In genomic region chr10:87083576-87084290, GRCh38 we compare ENCODE assay signal across 8 cellular contexts. TPM values are rescaled to one million over a fixed set of nuclear protein-coding genes. Genes with fewer than 3 reads are reported as not detected.
DNase-seq lines count a peak whose midpoint lies in the region; ATAC-seq and TF ChIP-seq lines count a peak whose summit lies in the region.
"Not testable (repeated sequence)": the region's sequence is repeated elsewhere in the genome, so short reads cannot be mapped to it uniquely, and the experiment has no call there.

No MANE protein-coding gene starts in this region.

- H3K36me3 ChIP-seq in heart right ventricle, upper lobe of right lung: not testable (repeated sequence)
- peaks cover 2 to 41% of the 10 kb centered on the region in 2 donors for H3K36me3 ChIP-seq in neuronal stem cell (replicated peaks in 1 of 2; ENCODE audit: control insufficient read depth in 2 of 2, insufficient read depth in 2 of 2, low read length in 2 of 2)

- not testable (repeated sequence) for TF ChIP-seq CTCF in chondrocyte (IDR thresholded peaks at IDR 0.05); heart right ventricle (IDR thresholded peaks at IDR 0.05); upper lobe of right lung (IDR thresholded peaks at IDR 0.05)

- H3K79me1 ChIP-seq in neuronal stem cell (ENCODE audit: low read depth, low read length): not testable (repeated sequence)

- H3K4me3 ChIP-seq in heart right ventricle; neuronal stem cell (ENCODE audit: low read length in 2 of 2); upper lobe of right lung: not testable (repeated sequence)

- peaks cover 47% of the 10 kb centered on the region for H3K4me1 Mint-ChIP-seq in activated CD8-positive, alpha-beta memory T cell treated with anti-CD3 and anti-CD28 coated beads, Interleukin-2, amount 10 ng/mL, durations not matched to agents 7 days and 5 days
- peaks cover 42% of the 10 kb centered on the region for H3K4me1 Mint-ChIP-seq in chondrocyte (ENCODE audit: low read depth)

- not testable (repeated sequence) for H3K27me3 ChIP-seq in heart right ventricle; neuronal stem cell (ENCODE audit: control insufficient read depth in 3 of 3, insufficient read depth in 3 of 3, low read depth in 1 of 3, low read length in 3 of 3); upper lobe of right lung

- ATAC-seq in GM18520 (IDR thresholded peaks at IDR 0.05; ENCODE audit: unreplicated experiment) (peak; percentile 26), HG02884 (IDR thresholded peaks at IDR 0.05; ENCODE audit: unreplicated experiment) (peak; percentile 30), heart right ventricle (peak in 7 of 8 donors; percentile 55 to 81 (median 65)), upper lobe of right lung (peak; percentile 50)
- peak; percentile 68 for ATAC-seq in activated CD8-positive, alpha-beta memory T cell treated with anti-CD3 and anti-CD28 coated beads, Interleukin-2, amount 10 ng/mL, durations not matched to agents 7 days and 5 days

- H2AFZ ChIP-seq in neuronal stem cell (ENCODE audit: low read length): not testable (repeated sequence)

- H3K27ac ChIP-seq in heart right ventricle (peak overlapping the region in 7 of 10 donors; percentile 9 to 62 (median 44)), neuronal stem cell (replicated peaks; ENCODE audit: low read length) (peak overlapping the region; percentile 8), upper lobe of right lung (peak overlapping the region; percentile 56)

- H3K9ac ChIP-seq in neuronal stem cell (ENCODE audit: low read depth, low read length, poor library complexity): not testable (repeated sequence)

- not testable (repeated sequence) for H3K9me3 ChIP-seq in heart right ventricle, upper lobe of right lung
- peaks cover 3 to 11% of the 10 kb centered on the region in 2 donors for H3K9me3 ChIP-seq in neuronal stem cell (replicated peaks in 1 of 2; ENCODE audit: control insufficient read depth in 2 of 2, insufficient read depth in 1 of 2, low read depth in 1 of 2, low read length in 2 of 2)

- peaks cover 3 to 44% (median 20%) of the 10 kb centered on the region in 9 donors for H3K4me1 ChIP-seq in heart right ventricle
- H3K4me1 ChIP-seq in neuronal stem cell (ENCODE audit: control insufficient read depth in 2 of 2, insufficient read depth in 1 of 2, low read depth in 1 of 2, low read length in 2 of 2): not testable (repeated sequence)
- peaks cover 26% of the 10 kb centered on the region for H3K4me1 ChIP-seq in upper lobe of right lung

- intact Hi-C loops in heart right ventricle (cut with DNase I); upper lobe of right lung (cut with DNase I): not testable (repeated sequence)

- H3K14ac ChIP-seq in neuronal stem cell (ENCODE audit: low read length): not testable (repeated sequence)

- DNase-seq in NCI-H69 (lab: John Stamatoyannopoulos, UW): peak; percentile 74
- peak; percentile 42 for DNase-seq in activated CD8-positive, alpha-beta memory T cell treated with anti-CD3 and anti-CD28 coated beads, Interleukin-2, amount 10 ng/mL, durations not matched to agents 7 days and 5 days
- not testable (repeated sequence) for DNase-seq in chondrocyte (ENCODE audit: low spot score); heart right ventricle; neuronal stem cell (ENCODE audit: low spot score); upper lobe of right lung

- H2BK120ac ChIP-seq in neuronal stem cell (ENCODE audit: low read depth, low read length): not testable (repeated sequence)

- H3K18ac ChIP-seq in neuronal stem cell (ENCODE audit: low read length): not testable (repeated sequence)

- not testable (repeated sequence) for H3K4ac ChIP-seq in neuronal stem cell (ENCODE audit: low read length)

- not testable (repeated sequence) for H3K9me3 Mint-ChIP-seq in activated CD8-positive, alpha-beta memory T cell treated with anti-CD3 and anti-CD28 coated beads, Interleukin-2, amount 10 ng/mL, durations not matched to agents 7 days and 5 days (ENCODE audit: low read depth); chondrocyte (ENCODE audit: low read depth)

- peak overlapping the region; percentile 11 for H3K4me3 Mint-ChIP-seq in activated CD8-positive, alpha-beta memory T cell treated with anti-CD3 and anti-CD28 coated beads, Interleukin-2, amount 10 ng/mL, durations not matched to agents 7 days and 5 days
- H3K4me3 Mint-ChIP-seq in chondrocyte (ENCODE audit: unreplicated experiment): not testable (repeated sequence)

- not testable (repeated sequence) for H4K8ac ChIP-seq in neuronal stem cell (ENCODE audit: low read depth, low read length)

- H2BK5ac ChIP-seq in neuronal stem cell (ENCODE audit: low read length): not testable (repeated sequence)

- H3K23ac ChIP-seq in neuronal stem cell (ENCODE audit: low read depth, low read length, poor library complexity): not testable (repeated sequence)

- not testable (repeated sequence) for H3K4me2 ChIP-seq in neuronal stem cell (ENCODE audit: insufficient read depth, low read length, poor library complexity, severe bottlenecking)

- not testable (repeated sequence) for H2BK15ac ChIP-seq in neuronal stem cell (ENCODE audit: low read length)

- H3K27ac Mint-ChIP-seq in activated CD8-positive, alpha-beta memory T cell treated with anti-CD3 and anti-CD28 coated beads, Interleukin-2, amount 10 ng/mL, durations not matched to agents 7 days and 5 days: peak overlapping the region; percentile 81
- peak overlapping the region; percentile 98 for H3K27ac Mint-ChIP-seq in chondrocyte (ENCODE audit: unreplicated experiment)

- H4K91ac ChIP-seq in neuronal stem cell (ENCODE audit: low read depth, low read length, poor library complexity): not testable (repeated sequence)

- H3K27me3 Mint-ChIP-seq in activated CD8-positive, alpha-beta memory T cell treated with anti-CD3 and anti-CD28 coated beads, Interleukin-2, amount 10 ng/mL, durations not matched to agents 7 days and 5 days; chondrocyte (ENCODE audit: low read depth): not testable (repeated sequence)

- H2AK5ac ChIP-seq in neuronal stem cell (ENCODE audit: low read depth, low read length): not testable (repeated sequence)

- CTCF ChIA-PET in activated CD8-positive, alpha-beta memory T cell treated with anti-CD3 and anti-CD28 coated beads, Interleukin-2, amount 10 ng/mL, durations not matched to agents 7 days and 5 days (lab: Charles Lee): interaction anchor here (0.8 to 2.3 kb wide), 4 partner anchors 10 to 117 kb away, joined by 3 to 10 read pairs (median 4); partner anchors contain the start of gene GLUD1

- 58 to 61% methylated on average over 5 of the region's 5 CpGs for WGBS in heart right ventricle, 2 donors
- WGBS in neuronal stem cell (ENCODE audit: extremely low coverage in 2 of 2, insufficient read length in 2 of 2, insufficient replicate concordance in 1 of 2), 2 donors: no CpG with 5 or more reads among the region's 5 CpGs

- H2BK12ac ChIP-seq in neuronal stem cell (ENCODE audit: low read length): not testable (repeated sequence)

- H3K36me3 Mint-ChIP-seq in activated CD8-positive, alpha-beta memory T cell treated with anti-CD3 and anti-CD28 coated beads, Interleukin-2, amount 10 ng/mL, durations not matched to agents 7 days and 5 days: peaks cover 48% of the 10 kb centered on the region
- not testable (repeated sequence) for H3K36me3 Mint-ChIP-seq in chondrocyte (ENCODE audit: low read depth)

RNA-seq across cellular contexts. Expression of gene GLUD1, which starts 10.9 kb away (rescaled TPM):
- 100 to 1,000 TPM in 1 of 2 experiments, 10 to 100 TPM in 1; 85.8 to 111 TPM for total RNA-seq in activated CD8-positive, alpha-beta memory T cell treated with anti-CD3 and anti-CD28 coated beads, Interleukin-2, amount 10 ng/mL, durations not matched to agents 7 days and 5 days
- total RNA-seq in chondrocyte (90.7 to 98.7 TPM (median 94.1 TPM) in 3 replicates), heart right ventricle (100 to 1,000 TPM in 7 of 10 donors, 10 to 100 TPM in 3; 85.9 to 130 (median 119) TPM), upper lobe of right lung (120 TPM)
- 10 to 100 TPM; 38.0 to 66.8 TPM for polyA plus RNA-seq in heart right ventricle
- 78.6 TPM for polyA plus RNA-seq in neuronal stem cell (2013, experiment 1 of 2)
- 78.2 TPM for polyA plus RNA-seq in neuronal stem cell (2013, experiment 2 of 2)

RNA-seq across cellular contexts. Expression of gene SHLD2, which starts 11.3 kb away (rescaled TPM):
- 10 to 100 TPM; 31.1 to 36.4 TPM for total RNA-seq in activated CD8-positive, alpha-beta memory T cell treated with anti-CD3 and anti-CD28 coated beads, Interleukin-2, amount 10 ng/mL, durations not matched to agents 7 days and 5 days
- total RNA-seq in chondrocyte: 29.2 to 32.6 TPM (median 29.6 TPM) in 3 replicates
- 10 to 100 TPM in 8 of 10 donors, 1 to 10 TPM in 2; 9.5 to 16.1 (median 11.6) TPM for total RNA-seq in heart right ventricle
- 10 to 100 TPM in 1 of 2 donors, 1 to 10 TPM in 1; 9.4 to 10.0 TPM for polyA plus RNA-seq in heart right ventricle
- 20.1 TPM for polyA plus RNA-seq in neuronal stem cell (2013, experiment 1 of 2)
- 20.0 TPM for polyA plus RNA-seq in neuronal stem cell (2013, experiment 2 of 2)
- 23.7 TPM for total RNA-seq in upper lobe of right lung
